In the genomic region with DNA sequence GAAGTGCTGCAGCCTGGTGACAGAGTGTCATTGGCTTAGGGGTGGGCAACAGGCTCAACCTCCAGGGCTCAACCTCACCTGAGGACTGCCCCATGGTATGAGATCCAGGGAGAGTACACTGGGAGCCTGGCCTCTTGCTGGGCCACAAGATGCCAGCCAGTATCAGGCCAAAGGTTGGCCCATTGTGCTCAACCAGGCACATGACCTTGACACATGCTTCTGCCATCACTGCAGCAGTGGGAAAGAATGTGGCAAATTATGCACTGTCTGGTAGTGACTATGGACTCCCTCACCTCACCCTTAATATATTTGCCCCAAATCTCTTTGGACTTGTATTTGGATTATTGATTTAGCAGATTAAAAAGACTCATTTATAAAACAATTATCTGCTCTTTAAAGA, we compare ENCODE assay signal across 21 cellular contexts.
"Had no signal": no experiment of that assay in that cellular context is flagged by ENCODE, and none has a peak within 500 bp of the region (broad histone marks: within the 10 kb centered on the region; RNA-seq: fewer than 3 reads in every experiment).

No MANE protein-coding gene starts in this region.

- H3K36me3 ChIP-seq: gastrocnemius medialis, prostate gland, thyroid gland had no signal

- H3K79me2 ChIP-seq: parathyroid adenoma had no signal

- H3K27me3 ChIP-seq: gastrocnemius medialis, heart right ventricle, thyroid gland had no signal

- DNase-seq: central memory CD4-positive, alpha-beta T cell; effector CD4-positive, alpha-beta T cell; endodermal cell; gastrocnemius medialis; heart right ventricle; hypothalamus; islet precursor cell; left cardiac atrium; left ventricle myocardium superior; naive thymus-derived CD4-positive, alpha-beta T cell; nephron progenitor cell; retina; stimulated activated CD4-positive, alpha-beta T cell treated with anti-CD3 and anti-CD28 coated beads, Interleukin-2, amount 100 ng/mL, for 24 hours; stimulated activated naive CD4-positive, alpha-beta T cell treated with Interleukin-2 at 50 U/mL for 16 hours; thyroid gland had no signal

- H3K9me3 ChIP-seq: gastrocnemius medialis, prostate gland, thyroid gland had no signal

- H3K9ac ChIP-seq: parathyroid adenoma had no signal

- ATAC-seq: gastrocnemius medialis; left cardiac atrium; left ventricle myocardium superior; naive thymus-derived CD4-positive, alpha-beta T cell; sciatic nerve had no signal

- H2AFZ ChIP-seq: parathyroid adenoma had no signal

- H3K27ac ChIP-seq: coronary artery, gastrocnemius medialis, heart right ventricle, parathyroid adenoma, prostate gland, thyroid gland had no signal

- H3K4me1 ChIP-seq: gastrocnemius medialis, heart right ventricle, parathyroid adenoma, prostate gland, thyroid gland had no signal

- H3K4me3 ChIP-seq: coronary artery, gastrocnemius medialis, heart right ventricle, lung, prostate gland, skin epidermis, thyroid gland had no signal
